ENCODE assay signal across 8 cellular contexts in genomic region chr10:96587255-96588059, GRCh38. TPM values are rescaled to one million over a fixed set of nuclear protein-coding genes. Genes with fewer than 3 reads are reported as not detected.
DNase-seq lines count a peak whose midpoint lies in the region; ATAC-seq and TF ChIP-seq lines count a peak whose summit lies in the region.

No MANE protein-coding gene starts in this region.

- no peak for ATAC-seq in GM18861 (IDR thresholded peaks at IDR 0.05; ENCODE audit: unreplicated experiment)

- intact Hi-C loops in activated CD4-positive, alpha-beta memory T cell treated with anti-CD3 and anti-CD28 coated beads for 36 hours (cut with micrococcal nuclease): loop anchor here (2.0 to 10.0 kb wide), 10 partner anchors 21 to 933 kb away; partner anchors contain the start of genes ALDH18A1 and RRP12

- no peaks in the 10 kb centered on the region for H3K9me3 Mint-ChIP-seq in activated CD4-positive, alpha-beta memory T cell treated with anti-CD3 and anti-CD28 coated beads for 36 hours
- no peaks in the 10 kb centered on the region for H3K9me3 Mint-ChIP-seq in activated CD4-positive, alpha-beta memory T cell treated with anti-CD3 and anti-CD28 coated beads, Interleukin-2, amount 10 ng/mL, durations not matched to agents 7 days and 5 days
- no peaks in the 10 kb centered on the region for H3K9me3 Mint-ChIP-seq in type B pancreatic cell

- H3K4me1 ChIP-seq in mucosa of stomach (ENCODE audit: control insufficient read depth, insufficient read depth, low read length): peaks cover 30% of the 10 kb centered on the region

- H3K4me1 Mint-ChIP-seq in activated CD4-positive, alpha-beta memory T cell treated with anti-CD3 and anti-CD28 coated beads for 36 hours (ENCODE audit: low read depth): peaks cover 32% of the 10 kb centered on the region
- peaks cover 35% of the 10 kb centered on the region for H3K4me1 Mint-ChIP-seq in activated CD4-positive, alpha-beta memory T cell treated with anti-CD3 and anti-CD28 coated beads, Interleukin-2, amount 10 ng/mL, durations not matched to agents 7 days and 5 days
- peaks cover 17% of the 10 kb centered on the region for H3K4me1 Mint-ChIP-seq in type B pancreatic cell (ENCODE audit: unreplicated experiment)

- no peak overlapping the region for H3K4me3 Mint-ChIP-seq in activated CD4-positive, alpha-beta memory T cell treated with anti-CD3 and anti-CD28 coated beads for 36 hours
- no peak overlapping the region for H3K4me3 Mint-ChIP-seq in activated CD4-positive, alpha-beta memory T cell treated with anti-CD3 and anti-CD28 coated beads, Interleukin-2, amount 10 ng/mL, durations not matched to agents 7 days and 5 days
- H3K4me3 Mint-ChIP-seq in type B pancreatic cell: no peak overlapping the region

- H3K27me3 ChIP-seq in mucosa of stomach (ENCODE audit: control insufficient read depth, insufficient read depth, low read length): no peaks in the 10 kb centered on the region

- TF ChIP-seq CTCF in LNCaP clone FGC (IDR thresholded peaks at IDR 0.05; ENCODE audit: control insufficient read depth, extremely low read depth, insufficient read depth) (no peak), epithelial cell of proximal tubule (conservative IDR thresholded peaks at IDR 0.05; ENCODE audit: low read depth, low read length) (no peak), type B pancreatic cell (conservative IDR thresholded peaks at IDR 0.05) (peak; percentile 24)

- peaks cover 6% of the 10 kb centered on the region for H3K27me3 Mint-ChIP-seq in activated CD4-positive, alpha-beta memory T cell treated with anti-CD3 and anti-CD28 coated beads for 36 hours
- H3K27me3 Mint-ChIP-seq in activated CD4-positive, alpha-beta memory T cell treated with anti-CD3 and anti-CD28 coated beads, Interleukin-2, amount 10 ng/mL, durations not matched to agents 7 days and 5 days: peaks cover 1% of the 10 kb centered on the region
- no peaks in the 10 kb centered on the region for H3K27me3 Mint-ChIP-seq in type B pancreatic cell

- no peaks in the 10 kb centered on the region for H3K9me3 ChIP-seq in mucosa of stomach (ENCODE audit: control insufficient read depth, low read length)

- CTCF ChIA-PET in activated CD4-positive, alpha-beta memory T cell treated with anti-CD3 and anti-CD28 coated beads for 36 hours (lab: Charles Lee): interaction anchor here (0.8 to 1.0 kb wide), 2 partner anchors 245 to 623 kb away, joined by 3 read pairs; no protein-coding TSS in a partner anchor
- CTCF ChIA-PET in activated CD4-positive, alpha-beta memory T cell treated with anti-CD3 and anti-CD28 coated beads, Interleukin-2, amount 10 ng/mL, durations not matched to agents 7 days and 5 days (lab: Charles Lee): interaction anchor here (1.2 kb wide), 1 partner anchor 37 kb away, joined by 3 read pairs; no protein-coding TSS in a partner anchor

- peak overlapping the region; percentile 71 for H3K4me3 ChIP-seq in LNCaP clone FGC (ENCODE audit: low read depth, low read length)
- H3K4me3 ChIP-seq in epithelial cell of proximal tubule (ENCODE audit: low read depth, low read length): peak overlapping the region; percentile 87
- peak overlapping the region; percentile 68 for H3K4me3 ChIP-seq in mucosa of stomach (ENCODE audit: low read length)

- POLR2A ChIA-PET in activated CD4-positive, alpha-beta memory T cell treated with anti-CD3 and anti-CD28 coated beads for 36 hours (lab: Charles Lee): no interaction called here
- POLR2A ChIA-PET in activated CD4-positive, alpha-beta memory T cell treated with anti-CD3 and anti-CD28 coated beads, Interleukin-2, amount 10 ng/mL, durations not matched to agents 7 days and 5 days (lab: Charles Lee): interaction anchor here (0.9 to 1.2 kb wide), 2 partner anchors 21 to 34 kb away, joined by 3 read pairs; no protein-coding TSS in a partner anchor

- H3K9ac ChIP-seq in mucosa of stomach (ENCODE audit: low read length): peak overlapping the region; percentile 92

- H3K36me3 Mint-ChIP-seq in activated CD4-positive, alpha-beta memory T cell treated with anti-CD3 and anti-CD28 coated beads for 36 hours: peaks cover 7% of the 10 kb centered on the region
- H3K36me3 Mint-ChIP-seq in activated CD4-positive, alpha-beta memory T cell treated with anti-CD3 and anti-CD28 coated beads, Interleukin-2, amount 10 ng/mL, durations not matched to agents 7 days and 5 days (ENCODE audit: low read depth): peaks cover 20% of the 10 kb centered on the region
- H3K36me3 Mint-ChIP-seq in type B pancreatic cell: peaks cover 5% of the 10 kb centered on the region

- peak; percentile 64 for DNase-seq in activated CD4-positive, alpha-beta memory T cell treated with anti-CD3 and anti-CD28 coated beads for 36 hours
- DNase-seq in activated CD4-positive, alpha-beta memory T cell treated with anti-CD3 and anti-CD28 coated beads, Interleukin-2, amount 10 ng/mL, durations not matched to agents 7 days and 5 days: no peak
- DNase-seq in LNCaP clone FGC (ENCODE audit: low read depth): no peak
- peak; percentile 55 for DNase-seq in T-helper 22 cell (ENCODE audit: low read depth)
- peak; percentile 52 for DNase-seq in epithelial cell of proximal tubule (ENCODE audit: low read depth)
- DNase-seq in type B pancreatic cell (ENCODE audit: extremely low spot score, unreplicated experiment): no peak

- no peaks in the 10 kb centered on the region for H3K36me3 ChIP-seq in mucosa of stomach (ENCODE audit: control insufficient read depth, insufficient read depth, low read length)

- H3K27ac Mint-ChIP-seq in activated CD4-positive, alpha-beta memory T cell treated with anti-CD3 and anti-CD28 coated beads for 36 hours: no peak overlapping the region
- H3K27ac Mint-ChIP-seq in activated CD4-positive, alpha-beta memory T cell treated with anti-CD3 and anti-CD28 coated beads, Interleukin-2, amount 10 ng/mL, durations not matched to agents 7 days and 5 days: no peak overlapping the region
- no peak overlapping the region for H3K27ac Mint-ChIP-seq in type B pancreatic cell

RNA-seq across cellular contexts. Expression of gene TM9SF3, which starts 0.6 kb away (rescaled TPM):
- 10 to 100 TPM; 75.6 to 79.7 TPM for total RNA-seq in activated CD4-positive, alpha-beta memory T cell treated with anti-CD3 and anti-CD28 coated beads for 36 hours
- total RNA-seq in activated CD4-positive, alpha-beta memory T cell treated with anti-CD3 and anti-CD28 coated beads, Interleukin-2, amount 10 ng/mL, durations not matched to agents 7 days and 5 days: 10 to 100 TPM; 82.8 to 85.4 TPM
- total RNA-seq in epithelial cell of proximal tubule (67.4 and 77.1 TPM in 2 replicates), type B pancreatic cell (ENCODE audit: low replicate concordance) (152 and 202 TPM in 2 replicates)

Comparison
In these comparisons a context has a peak if more than half of its experiments do, and no peak if none do; other contexts are left out.
1. DNase-seq: peak in activated CD4-positive, alpha-beta memory T cell treated with anti-CD3 and anti-CD28 coated beads for 36 hours (single experiment), T-helper 22 cell (single experiment) and epithelial cell of proximal tubule (single experiment); none in activated CD4-positive, alpha-beta memory T cell treated with anti-CD3 and anti-CD28 coated beads, Interleukin-2, amount 10 ng/mL, durations not matched to agents 7 days and 5 days (single experiment), LNCaP clone FGC (single experiment) and type B pancreatic cell (single experiment).
2. Peak in every context shown above with its lines, with median percentiles within 50 percentile points of each other: H3K4me3 ChIP-seq.